Comparison of ENCODE assay signal across 25 cellular contexts in the genomic region with DNA sequence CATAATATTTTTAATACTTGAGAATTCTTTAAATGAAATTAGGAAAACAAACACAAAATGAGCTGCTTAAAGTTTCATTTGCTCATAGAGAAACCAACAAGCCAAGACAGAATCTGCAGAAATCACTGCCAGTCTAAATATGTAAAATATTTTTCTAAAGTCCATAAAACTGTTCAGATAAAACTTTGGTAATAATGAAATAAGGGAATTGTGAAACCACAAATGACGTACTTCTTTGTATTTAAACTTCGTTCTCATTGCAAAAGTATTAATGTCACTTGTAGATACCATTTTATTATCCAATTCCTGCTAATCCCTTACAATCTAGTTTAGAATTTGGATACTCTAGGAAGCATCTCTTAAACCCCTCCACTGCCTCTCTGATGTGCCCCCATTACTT.
DNase-seq lines count a peak whose midpoint lies in the region; ATAC-seq and TF ChIP-seq lines count a peak whose summit lies in the region.
"Had no signal": no experiment of that assay in that cellular context is flagged by ENCODE, and none has a peak within 500 bp of the region (broad histone marks: within the 10 kb centered on the region; RNA-seq: fewer than 3 reads in every experiment).

No MANE protein-coding gene starts in this region.

- H3K36me3 ChIP-seq in GM23248 (ENCODE audit: low read depth): no peaks in the 10 kb centered on the region
- no peaks in the 10 kb centered on the region for H3K36me3 ChIP-seq in osteoblast (ENCODE audit: insufficient read depth, low read length)
- H3K36me3 ChIP-seq: BLaER1 had no signal

- ATAC-seq in HG02798 (IDR thresholded peaks at IDR 0.05; ENCODE audit: poor library complexity, unreplicated experiment) (no peak), HG03565 (IDR thresholded peaks at IDR 0.05; ENCODE audit: unreplicated experiment) (no peak)
- ATAC-seq: HepG2 had no signal

- no peaks in the 10 kb centered on the region for H3K9me3 ChIP-seq in GM23248 (ENCODE audit: low read depth)
- no peaks in the 10 kb centered on the region for H3K9me3 ChIP-seq in osteoblast (ENCODE audit: low read depth, low read length)
- H3K9me3 ChIP-seq: BLaER1 had no signal

- H3K27ac ChIP-seq in GM23248: peak overlapping the region; percentile 47
- H3K27ac ChIP-seq in osteoblast (ENCODE audit: low read depth, low read length): peak overlapping the region; percentile 10
- H3K27ac ChIP-seq: 22Rv1, BLaER1, SK-N-MC had no signal

- WGBS in GM23248 (ENCODE audit: low coverage in 1 of 2, low lambda C conversion rate in 2 of 2, missing lambda C conversion rate in 2 of 2), 2 experiments: 13 to 23% methylated on average over 2 of the region's 2 CpGs

- H3K79me2 ChIP-seq in GM23248 (ENCODE audit: insufficient read depth) (no peaks in the 10 kb centered on the region), osteoblast (ENCODE audit: insufficient read depth, low read length) (no peaks in the 10 kb centered on the region)

- TF ChIP-seq CTCF in AG09309 (IDR thresholded peaks at IDR 0.05; ENCODE audit: control insufficient read depth, insufficient read depth, low read depth, low read length, missing control alignments): no peak
- no peak for TF ChIP-seq CTCF in osteoblast (IDR thresholded peaks at IDR 0.05; ENCODE audit: extremely low read depth, low read depth, low read length)

- H2AFZ ChIP-seq in GM23248 (no peak overlapping the region), osteoblast (ENCODE audit: low read length) (no peak overlapping the region)

- H3K4me2 ChIP-seq in GM23248 (ENCODE audit: unreplicated experiment): peak overlapping the region; percentile 48
- H3K4me2 ChIP-seq in osteoblast (ENCODE audit: insufficient read depth, low read length): no peak overlapping the region
- H3K4me2 ChIP-seq: BLaER1 had no signal

- H3K4me1 ChIP-seq in GM23248 (ENCODE audit: insufficient read depth) (peaks cover 19% of the 10 kb centered on the region), osteoblast (ENCODE audit: insufficient read depth, low read length) (no peaks in the 10 kb centered on the region)
- H3K4me1 ChIP-seq: BLaER1 had no signal

- H3F3A ChIP-seq in GM23248 (ENCODE audit: insufficient read depth): peaks cover 4% of the 10 kb centered on the region; the same call in 1 of the 2 replicates

- H3K4me3 ChIP-seq in AG09309 (ENCODE audit: control insufficient read depth, low read depth, low read length) (no peak overlapping the region), GM23248 (no peak overlapping the region), osteoblast (ENCODE audit: insufficient read depth, low read length) (no peak overlapping the region)
- H3K4me3 ChIP-seq: BLaER1, SK-N-MC had no signal

- H3K27me3 ChIP-seq in GM23248 (replicated peaks; ENCODE audit: insufficient read depth) (no peaks in the 10 kb centered on the region), osteoblast (ENCODE audit: insufficient read depth, low read length) (no peaks in the 10 kb centered on the region)
- H3K27me3 ChIP-seq: BLaER1 had no signal

- in situ Hi-C loops in GM23248 (cut with MboI): no loop called here

- peak; percentile 42 for DNase-seq in AG09309 (ENCODE audit: low read depth)
- peak; percentile 72 for DNase-seq in GM23248
- DNase-seq in fibroblast of gingiva (ENCODE audit: low read depth): peak; percentile 4
- no peak for DNase-seq in osteoblast (ENCODE audit: insufficient read length, low spot score, missing footprints)
- DNase-seq in NCI-H446 treated with DMSO at 0.1 percent for 48 hours (lab: John Stamatoyannopoulos, UW): no peak
- DNase-seq in DMS153 treated with DMSO at 0.1 percent for 48 hours (lab: John Stamatoyannopoulos, UW; ENCODE audit: unreplicated experiment): no peak
- DNase-seq: CD4-positive, CD25-positive, alpha-beta regulatory T cell; EL; GF-D8; Karpas-422; NCI-H1092; NCI-H1436; NCI-H187; NCI-H2081 treated with DMSO at 0.1 percent for 48 hours; NCI-H2171; NCI-H345; NCI-H524; NCI-H774; SIG-M5 had no signal

- no peaks in the 10 kb centered on the region for H3K9me2 ChIP-seq in GM23248 (ENCODE audit: insufficient read depth)

- H3K9ac ChIP-seq in GM23248: 0 out of 2 replicates have a peak overlapping the region, but pooled peaks have one; percentile 4
- H3K9ac ChIP-seq: BLaER1 had no signal

- no peaks in the 10 kb centered on the region for H4K20me1 ChIP-seq in GM23248 (ENCODE audit: insufficient read depth)
- H4K20me1 ChIP-seq in osteoblast (ENCODE audit: insufficient read depth, low read length): no peaks in the 10 kb centered on the region
- H4K20me1 ChIP-seq: BLaER1 had no signal

Comparison
In these comparisons a context has a peak if more than half of its experiments do, and no peak if none do; other contexts are left out.
1. DNase-seq: peak in AG09309 (single experiment), GM23248 (single experiment) and fibroblast of gingiva (single experiment); none in osteoblast (single experiment), NCI-H446 treated with DMSO at 0.1 percent for 48 hours (single experiment) and DMS153 treated with DMSO at 0.1 percent for 48 hours (single experiment).